ENCODE assay signal across 8 cellular contexts in the genomic region with DNA sequence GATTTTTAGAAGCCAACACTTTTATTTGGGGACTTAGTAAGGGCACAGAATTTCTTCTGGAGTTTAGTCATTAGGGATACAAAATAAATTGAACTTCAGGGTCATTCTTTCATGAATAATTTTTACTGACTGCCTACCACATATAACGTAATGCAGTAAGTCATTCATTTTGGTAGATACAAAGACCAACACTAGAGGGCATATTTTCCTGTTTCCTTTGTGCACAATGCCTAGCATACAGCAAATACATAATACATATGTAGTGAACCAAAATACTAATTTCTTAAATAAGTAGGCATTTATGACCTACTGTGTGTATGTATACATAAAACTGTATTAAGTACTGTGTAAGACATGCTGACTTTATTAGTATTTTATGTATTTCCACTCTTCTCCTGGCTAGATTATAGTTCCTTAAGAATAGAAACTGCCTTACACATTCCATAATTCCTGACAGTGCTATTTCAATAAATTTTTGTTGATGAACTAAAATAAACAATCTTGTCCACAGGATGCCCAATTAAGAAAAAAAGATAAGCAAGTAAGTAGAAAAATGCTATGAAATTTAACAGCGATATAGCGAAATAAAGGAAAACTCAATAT. TPM values are rescaled to one million over a fixed set of nuclear protein-coding genes. Genes with fewer than 3 reads are reported as not detected.
DNase-seq lines count a peak whose midpoint lies in the region; ATAC-seq and TF ChIP-seq lines count a peak whose summit lies in the region.

No MANE protein-coding gene starts in this region.

- peak; percentile 46 for DNase-seq in G401 (ENCODE audit: low spot score)
- DNase-seq in LoVo (ENCODE audit: low spot score): peak; percentile 61
- peak; percentile 19 to 45 for DNase-seq in foreskin keratinocyte
- DNase-seq in retinal pigment epithelial cell (ENCODE audit: low read depth): peak; percentile 10
- no peak for DNase-seq in AG08396 (ENCODE audit: low spot score)
- DNase-seq in activated T-cell treated with anti-CD3 and anti-CD28 coated beads, Interleukin-2, amount 50 U/mL, for 48 hours: no peak

- TF ChIP-seq CTCF in foreskin keratinocyte (conservative IDR thresholded peaks at IDR 0.05): peak; percentile 79
- TF ChIP-seq CTCF in retinal pigment epithelial cell (conservative IDR thresholded peaks at IDR 0.05; ENCODE audit: low read depth, low read length): peak; percentile 72

- H3K27ac ChIP-seq in foreskin keratinocyte: no peak overlapping the region

- ATAC-seq in GM21423 (IDR thresholded peaks at IDR 0.05; ENCODE audit: unreplicated experiment) (peak; percentile 46), SK-N-SH treated with all-trans-retinoic acid at 6 μM for 48 hours (peak; percentile 91), foreskin keratinocyte (peak; percentile 83)

- no peaks in the 10 kb centered on the region for H3K27me3 ChIP-seq in foreskin keratinocyte

- H3K4me1 ChIP-seq in foreskin keratinocyte: peaks cover 23% of the 10 kb centered on the region

- no peak overlapping the region for H3K4me3 ChIP-seq in retinal pigment epithelial cell (ENCODE audit: low read length)

- in situ Hi-C loops in G401 (cut with HindIII; ENCODE audit: low sequenced_read_pairs): no loop called here

TF ChIP-seq in SK-N-SH treated with all-trans-retinoic acid at 6 μM for 48 hours, 23 proteins besides CTCF, POLR2A, EP300 and RAD21:
- no peak for TF ChIP-seq ZNF70 (CRISPR knock-in tag; IDR thresholded peaks at IDR 0.05)
- TF ChIP-seq PPARA (CRISPR knock-in tag; IDR thresholded peaks at IDR 0.05; ENCODE audit: borderline replicate concordance): no peak
- TF ChIP-seq RARB (CRISPR knock-in tag; IDR thresholded peaks at IDR 0.05): no peak
- TF ChIP-seq SNAI2 (CRISPR knock-in tag; IDR thresholded peaks at IDR 0.05): no peak
- TF ChIP-seq ZNF8 (CRISPR knock-in tag; IDR thresholded peaks at IDR 0.05): no peak
- TF ChIP-seq, protein P1, sequence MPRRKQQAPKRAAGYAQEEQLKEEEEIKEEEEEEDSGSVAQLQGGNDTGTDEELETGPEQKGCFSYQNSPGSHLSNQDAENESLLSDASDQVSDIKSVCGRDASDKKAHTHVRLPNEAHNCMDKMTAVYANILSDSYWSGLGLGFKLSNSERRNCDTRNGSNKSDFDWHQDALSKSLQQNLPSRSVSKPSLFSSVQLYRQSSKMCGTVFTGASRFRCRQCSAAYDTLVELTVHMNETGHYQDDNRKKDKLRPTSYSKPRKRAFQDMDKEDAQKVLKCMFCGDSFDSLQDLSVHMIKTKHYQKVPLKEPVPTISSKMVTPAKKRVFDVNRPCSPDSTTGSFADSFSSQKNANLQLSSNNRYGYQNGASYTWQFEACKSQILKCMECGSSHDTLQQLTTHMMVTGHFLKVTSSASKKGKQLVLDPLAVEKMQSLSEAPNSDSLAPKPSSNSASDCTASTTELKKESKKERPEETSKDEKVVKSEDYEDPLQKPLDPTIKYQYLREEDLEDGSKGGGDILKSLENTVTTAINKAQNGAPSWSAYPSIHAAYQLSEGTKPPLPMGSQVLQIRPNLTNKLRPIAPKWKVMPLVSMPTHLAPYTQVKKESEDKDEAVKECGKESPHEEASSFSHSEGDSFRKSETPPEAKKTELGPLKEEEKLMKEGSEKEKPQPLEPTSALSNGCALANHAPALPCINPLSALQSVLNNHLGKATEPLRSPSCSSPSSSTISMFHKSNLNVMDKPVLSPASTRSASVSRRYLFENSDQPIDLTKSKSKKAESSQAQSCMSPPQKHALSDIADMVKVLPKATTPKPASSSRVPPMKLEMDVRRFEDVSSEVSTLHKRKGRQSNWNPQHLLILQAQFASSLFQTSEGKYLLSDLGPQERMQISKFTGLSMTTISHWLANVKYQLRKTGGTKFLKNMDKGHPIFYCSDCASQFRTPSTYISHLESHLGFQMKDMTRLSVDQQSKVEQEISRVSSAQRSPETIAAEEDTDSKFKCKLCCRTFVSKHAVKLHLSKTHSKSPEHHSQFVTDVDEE (CRISPR knock-in tag; IDR thresholded peaks at IDR 0.05): no peak
- TF ChIP-seq BACH2 (CRISPR knock-in tag; IDR thresholded peaks at IDR 0.05; ENCODE audit: borderline replicate concordance): no peak
- no peak for TF ChIP-seq TCF4 (CRISPR knock-in tag; IDR thresholded peaks at IDR 0.05; ENCODE audit: borderline replicate concordance)
- TF ChIP-seq ZNF565 (CRISPR knock-in tag; conservative IDR thresholded peaks at IDR 0.05; ENCODE audit: low read depth): no peak
- TF ChIP-seq TOX (CRISPR knock-in tag; IDR thresholded peaks at IDR 0.05; ENCODE audit: borderline replicate concordance): no peak
- TF ChIP-seq PATZ1 (CRISPR knock-in tag; IDR thresholded peaks at IDR 0.05; ENCODE audit: borderline replicate concordance): no peak
- TF ChIP-seq ISL1 (CRISPR knock-in tag; IDR thresholded peaks at IDR 0.05): no peak
- no peak for TF ChIP-seq CSRNP3 (CRISPR knock-in tag; IDR thresholded peaks at IDR 0.05)
- no peak for TF ChIP-seq ZFP30 (CRISPR knock-in tag; IDR thresholded peaks at IDR 0.05)
- TF ChIP-seq CSDC2 (CRISPR knock-in tag; IDR thresholded peaks at IDR 0.05): no peak
- no peak for TF ChIP-seq GLIS3 (CRISPR knock-in tag; IDR thresholded peaks at IDR 0.05)
- TF ChIP-seq ZFP3 (CRISPR knock-in tag; IDR thresholded peaks at IDR 0.05): no peak
- no peak for TF ChIP-seq OSR1 (CRISPR knock-in tag; IDR thresholded peaks at IDR 0.05)

RNA-seq across cellular contexts. Expression of gene PPP1R12A, which starts 47.9 kb away (rescaled TPM):
- total RNA-seq in G401 (2014; rRNA removed; shearing (Covaris generic)): 45.4 and 57.0 TPM in 2 replicates
- total RNA-seq in foreskin keratinocyte: 50.1 and 66.2 TPM in 2 replicates
- 10.5 and 11.8 TPM in 2 replicates for polyA plus RNA-seq in foreskin keratinocyte

Comparison
In these comparisons a context has a peak if more than half of its experiments do, and no peak if none do; other contexts are left out.
1. DNase-seq: peak in G401 (single experiment), LoVo (single experiment), foreskin keratinocyte (2 of 2) and retinal pigment epithelial cell (single experiment); none in AG08396 (single experiment) and activated T-cell treated with anti-CD3 and anti-CD28 coated beads, Interleukin-2, amount 50 U/mL, for 48 hours (0 of 2).
2. Peak in every context shown above with its lines, with median percentiles within 50 percentile points of each other: ATAC-seq.